In the genomic region with DNA sequence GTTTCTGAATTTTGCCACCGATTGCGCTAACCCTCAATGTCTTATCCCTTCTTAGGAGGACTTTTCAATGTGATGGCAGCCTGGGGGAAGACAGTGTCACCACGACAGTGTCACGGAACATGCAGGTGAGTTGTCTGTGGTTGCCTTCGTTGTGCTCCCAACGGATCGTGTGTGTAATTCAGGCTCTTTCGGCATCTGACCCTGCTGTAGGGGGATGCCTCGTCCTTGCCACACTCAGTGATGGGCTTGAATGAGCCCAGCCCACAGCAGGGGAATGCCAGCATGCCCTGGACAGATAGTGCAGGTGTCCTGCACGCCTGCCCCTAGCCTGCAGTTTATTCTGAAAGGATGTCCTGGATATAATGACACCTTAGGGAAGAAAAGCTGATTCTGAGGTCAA, we compare ENCODE assay signal across 28 cellular contexts.
"Had no signal": no experiment of that assay in that cellular context is flagged by ENCODE, and none has a peak within 500 bp of the region (broad histone marks: within the 10 kb centered on the region; RNA-seq: fewer than 3 reads in every experiment).

No MANE protein-coding gene starts in this region.

- ATAC-seq: activated CD8-positive, alpha-beta T cell treated with anti-CD3 and anti-CD28 coated beads for 36 hours; activated naive CD8-positive, alpha-beta T cell treated with anti-CD3 and anti-CD28 coated beads, Interleukin-2, amount 50 U/mL, for 24 hours; Panc1 had no signal

- H3K36me3 Mint-ChIP-seq: activated naive CD8-positive, alpha-beta T cell; brain had no signal

- DNase-seq: activated CD4-positive, alpha-beta T cell treated with anti-CD3 and anti-CD28 coated beads, Interleukin-2, amount 10 ng/mL, durations not matched to agents 24 days and 14 days; activated CD4-positive, alpha-beta T cell treated with anti-CD3 and anti-CD28 coated beads, Interleukin-2, amount 50 U/mL, for 4 hours; activated CD8-positive, alpha-beta T cell treated with anti-CD3 and anti-CD28 coated beads for 36 hours; activated gamma-delta T cell; activated naive CD4-positive, alpha-beta T cell treated with Interleukin-2 at 50 U/mL for 16 hours; activated naive CD8-positive, alpha-beta T cell treated with anti-CD3 and anti-CD28 coated beads, Interleukin-2, amount 50 U/mL, for 24 hours; activated T-cell treated with anti-CD3 and anti-CD28 coated beads, Interleukin-2, amount 50 U/mL, for 24 hours; anterior cingulate cortex; Karpas-422; KBM-7; NCI-H1105; NCI-H1417 treated with DMSO at 0.1 percent for 48 hours; NCI-H187 treated with DMSO at 0.1 percent for 48 hours; NCI-H2081; NCI-H2171 treated with DMSO at 0.1 percent for 48 hours; NCI-H2227 treated with DMSO at 0.1 percent for 48 hours; NCI-H446; NCI-H524; SHP77 treated with DMSO at 0.1 percent for 48 hours; SK-N-SH had no signal

- H3K27me3 Mint-ChIP-seq: activated CD4-positive, alpha-beta T cell treated with anti-CD3 and anti-CD28 coated beads, Interleukin-2, amount 10 ng/mL, durations not matched to agents 24 days and 14 days; activated naive CD8-positive, alpha-beta T cell treated with anti-CD3 and anti-CD28 coated beads, Interleukin-2, amount 50 U/mL, for 24 hours; IgD-negative memory B cell had no signal

- H3K27ac ChIP-seq: SJSA1 had no signal

- H3K4me3 Mint-ChIP-seq: activated CD4-positive, alpha-beta T cell treated with anti-CD3 and anti-CD28 coated beads, Interleukin-2, amount 10 ng/mL, durations not matched to agents 24 days and 14 days; activated CD8-positive, alpha-beta T cell treated with anti-CD3 and anti-CD28 coated beads for 36 hours; activated naive CD8-positive, alpha-beta T cell; activated naive CD8-positive, alpha-beta T cell treated with anti-CD3 and anti-CD28 coated beads, Interleukin-2, amount 50 U/mL, for 24 hours; activated T-cell treated with anti-CD3 and anti-CD28 coated beads, Interleukin-2, amount 50 U/mL, for 24 hours; brain; IgD-negative memory B cell; T-helper 1 cell treated with Interleukin-12 subunit alpha and Interleukin-12 subunit beta and Interleukin-4 antibody, amounts not matched to agents 30 μg/mL and 1 μg/mL, for 36 hours; T-helper 2 cell treated with Interferon-gamma antibody and Interleukin-4, amounts not matched to agents 5 μg/mL and 100 μg/mL, for 36 hours had no signal

- H3K9me3 Mint-ChIP-seq: activated CD4-positive, alpha-beta T cell treated with anti-CD3 and anti-CD28 coated beads, Interleukin-2, amount 10 ng/mL, durations not matched to agents 24 days and 14 days; activated CD8-positive, alpha-beta T cell treated with anti-CD3 and anti-CD28 coated beads for 36 hours; activated naive CD8-positive, alpha-beta T cell treated with anti-CD3 and anti-CD28 coated beads, Interleukin-2, amount 50 U/mL, for 24 hours; activated T-cell treated with anti-CD3 and anti-CD28 coated beads, Interleukin-2, amount 50 U/mL, for 24 hours; activated T-helper 2 cell treated with anti-CD3 and anti-CD28 coated beads, Interferon-gamma antibody, Interleukin-2, Interleukin-4, amounts not matched to agents 10 μg/mL and 5 μg/mL and 100 μg/mL, durations not matched to agents 14 hours and 24 hours and 36 hours; T-helper 1 cell treated with Interleukin-12 subunit alpha and Interleukin-12 subunit beta and Interleukin-4 antibody, amounts not matched to agents 30 μg/mL and 1 μg/mL, for 36 hours; T-helper 2 cell treated with Interferon-gamma antibody and Interleukin-4, amounts not matched to agents 5 μg/mL and 100 μg/mL, for 36 hours had no signal

- H3K27me3 ChIP-seq: SJSA1 had no signal

- H3K4me3 ChIP-seq: SJSA1 had no signal

- H3K27ac Mint-ChIP-seq: activated CD4-positive, alpha-beta T cell treated with anti-CD3 and anti-CD28 coated beads, Interleukin-2, amount 10 ng/mL, durations not matched to agents 24 days and 14 days; activated CD8-positive, alpha-beta T cell treated with anti-CD3 and anti-CD28 coated beads for 36 hours; activated naive CD8-positive, alpha-beta T cell; activated naive CD8-positive, alpha-beta T cell treated with anti-CD3 and anti-CD28 coated beads, Interleukin-2, amount 50 U/mL, for 24 hours; activated T-cell treated with anti-CD3 and anti-CD28 coated beads, Interleukin-2, amount 50 U/mL, for 24 hours; activated T-helper 2 cell treated with anti-CD3 and anti-CD28 coated beads, Interferon-gamma antibody, Interleukin-2, Interleukin-4, amounts not matched to agents 10 μg/mL and 5 μg/mL and 100 μg/mL, durations not matched to agents 14 hours and 24 hours and 36 hours; brain; IgD-negative memory B cell; T-helper 1 cell treated with Interleukin-12 subunit alpha and Interleukin-12 subunit beta and Interleukin-4 antibody, amounts not matched to agents 30 μg/mL and 1 μg/mL, for 36 hours; T-helper 2 cell treated with Interferon-gamma antibody and Interleukin-4, amounts not matched to agents 5 μg/mL and 100 μg/mL, for 36 hours had no signal

- H3K4me1 ChIP-seq: SJSA1 had no signal

- H3K4me1 Mint-ChIP-seq: activated CD4-positive, alpha-beta T cell treated with anti-CD3 and anti-CD28 coated beads, Interleukin-2, amount 10 ng/mL, durations not matched to agents 24 days and 14 days; activated naive CD8-positive, alpha-beta T cell treated with anti-CD3 and anti-CD28 coated beads, Interleukin-2, amount 50 U/mL, for 24 hours; brain; IgD-negative memory B cell had no signal

- H3K9me3 ChIP-seq: SJSA1, SK-N-SH had no signal
